In the genomic region with DNA sequence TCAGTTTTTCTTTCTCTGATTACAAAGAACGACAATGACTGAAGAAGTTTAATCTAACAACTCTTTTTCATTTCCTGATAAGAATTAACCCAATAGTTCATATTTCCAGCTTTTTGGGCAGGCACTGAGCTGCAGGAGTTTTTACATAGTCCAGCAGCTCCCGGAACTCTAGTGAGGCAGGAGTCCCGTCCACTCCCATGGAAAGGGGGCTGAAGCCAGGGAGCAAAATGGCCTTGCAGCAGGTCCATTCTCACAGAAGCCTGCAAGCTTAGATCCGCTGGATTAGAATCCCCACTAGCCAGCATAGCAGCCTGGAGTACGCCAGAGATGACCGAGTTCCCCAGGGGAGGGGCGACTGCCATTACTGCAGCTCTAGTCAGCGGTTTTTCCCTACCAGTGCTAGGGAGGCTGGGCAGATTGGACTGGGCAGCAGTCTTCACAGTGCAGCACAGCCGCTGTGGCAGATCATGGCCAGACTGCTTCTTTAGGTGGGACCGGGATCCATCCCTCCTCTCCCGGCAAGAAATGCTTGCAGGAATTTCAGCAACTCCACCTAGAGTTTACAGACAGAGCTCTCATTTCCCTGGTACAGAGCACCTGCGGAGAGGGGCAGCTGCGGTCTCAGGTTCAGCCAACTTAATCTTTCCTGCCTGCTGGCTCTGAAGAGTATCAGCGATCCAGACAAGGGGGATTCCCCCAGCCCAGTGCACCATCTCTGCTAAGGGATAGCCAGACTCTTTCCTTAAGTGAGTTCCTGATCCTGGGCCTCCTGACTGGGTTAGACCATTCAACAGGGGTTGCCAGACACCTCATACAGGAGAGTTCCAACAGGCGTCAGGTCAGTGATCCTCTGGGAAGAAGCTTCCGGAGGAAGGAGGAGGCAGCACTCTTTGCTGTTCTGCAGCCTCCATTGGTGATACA, we compare ENCODE assay signal across 8 cellular contexts. TPM values are rescaled to one million over a fixed set of nuclear protein-coding genes. Genes with fewer than 3 reads are reported as not detected.
DNase-seq lines count a peak whose midpoint lies in the region; ATAC-seq and TF ChIP-seq lines count a peak whose summit lies in the region.

No MANE protein-coding gene starts in this region.

- no peak overlapping the region for H3K27ac ChIP-seq in OCI-LY3 (ENCODE audit: low read length)

- ATAC-seq in stimulated activated naive CD8-positive, alpha-beta T cell treated with anti-CD3 and anti-CD28 coated beads, Interleukin-15, Interleukin-2, amounts not matched to agents 100 U/mL and 50 U/mL, for 24 hours, result no peak
- peak; percentile 39 for ATAC-seq in mucosa of descending colon
- ATAC-seq in HG02623 (IDR thresholded peaks at IDR 0.05; ENCODE audit: unreplicated experiment), result no peak

- peaks cover 34% of the 10 kb centered on the region for H3K36me3 Mint-ChIP-seq in stimulated activated naive CD8-positive, alpha-beta T cell treated with anti-CD3 and anti-CD28 coated beads, Interleukin-15, Interleukin-2, amounts not matched to agents 100 ng/mL and 50 ng/mL, for 24 hours (ENCODE audit: low read depth)

- no peaks in the 10 kb centered on the region for H3K27me3 Mint-ChIP-seq in stimulated activated naive CD8-positive, alpha-beta T cell treated with anti-CD3 and anti-CD28 coated beads, Interleukin-15, Interleukin-2, amounts not matched to agents 100 ng/mL and 50 ng/mL, for 24 hours

- peak overlapping the region; percentile 66 for H3K4me2 ChIP-seq in OCI-LY3 (ENCODE audit: low read length)

- H3K79me2 ChIP-seq in OCI-LY3 (ENCODE audit: low read length), result no peaks in the 10 kb centered on the region

- H2AFZ ChIP-seq in OCI-LY3 (ENCODE audit: low read depth, low read length), result peak overlapping the region; percentile 86; the same call in 1 of the 2 replicates

- H3K36me3 ChIP-seq in OCI-LY3 (replicated peaks; ENCODE audit: low read depth, low read length) (no peaks in the 10 kb centered on the region), mucosa of descending colon (ENCODE audit: low read depth) (peaks cover 4% of the 10 kb centered on the region)

- TF ChIP-seq CTCF in OCI-LY3 (IDR thresholded peaks at IDR 0.05; ENCODE audit: low read depth, low read length) (no peak), mucosa of descending colon (IDR thresholded peaks at IDR 0.05) (no peak)

- peaks cover 37% of the 10 kb centered on the region for H3K4me1 Mint-ChIP-seq in stimulated activated naive CD8-positive, alpha-beta T cell treated with anti-CD3 and anti-CD28 coated beads, Interleukin-15, Interleukin-2, amounts not matched to agents 100 ng/mL and 50 ng/mL, for 24 hours (ENCODE audit: low read depth)

- peak overlapping the region; percentile 96 for H3K4me3 Mint-ChIP-seq in stimulated activated naive CD8-positive, alpha-beta T cell treated with anti-CD3 and anti-CD28 coated beads, Interleukin-15, Interleukin-2, amounts not matched to agents 100 ng/mL and 50 ng/mL, for 24 hours

- intact Hi-C loops in mucosa of descending colon (cut with DNase I, micrococcal nuclease), result no loop called here

- DNase-seq in stimulated activated naive CD8-positive, alpha-beta T cell treated with anti-CD3 and anti-CD28 coated beads, Interleukin-15, Interleukin-2, amounts not matched to agents 100 U/mL and 50 U/mL, for 24 hours, result no peak
- DNase-seq in dermis microvascular lymphatic vessel endothelial cell (ENCODE audit: low read depth in 2 of 2) (peak; percentile 67 to 72), mucosa of descending colon (peak; percentile 24 to 54 (median 50)), NCI-H2171 (lab: John Stamatoyannopoulos, UW) (no peak), hippocampal formation (lab: John Stamatoyannopoulos, UW) (no peak)

- H3K9me3 ChIP-seq in OCI-LY3 (ENCODE audit: insufficient read depth, low read length) (no peaks in the 10 kb centered on the region), mucosa of descending colon (peaks cover 8% of the 10 kb centered on the region)

- H3K27me3 ChIP-seq in OCI-LY3 (ENCODE audit: low read depth, low read length), result no peaks in the 10 kb centered on the region

- no peaks in the 10 kb centered on the region for H4K20me1 ChIP-seq in OCI-LY3 (ENCODE audit: insufficient read depth, low read length)

- peak overlapping the region; percentile 95 for H3K27ac Mint-ChIP-seq in stimulated activated naive CD8-positive, alpha-beta T cell treated with anti-CD3 and anti-CD28 coated beads, Interleukin-15, Interleukin-2, amounts not matched to agents 100 ng/mL and 50 ng/mL, for 24 hours

- no peak overlapping the region for H3K9ac ChIP-seq in OCI-LY3 (ENCODE audit: low read length)

- peak overlapping the region; percentile 75; the same call in 1 of the 2 replicates for H3K4me3 ChIP-seq in OCI-LY3 (ENCODE audit: low read length)
- H3K4me3 ChIP-seq in mucosa of descending colon, result no peak overlapping the region

- peaks cover 21% of the 10 kb centered on the region for H3K9me3 Mint-ChIP-seq in stimulated activated naive CD8-positive, alpha-beta T cell treated with anti-CD3 and anti-CD28 coated beads, Interleukin-15, Interleukin-2, amounts not matched to agents 100 ng/mL and 50 ng/mL, for 24 hours

- peaks cover 11% of the 10 kb centered on the region; the same call in 1 of the 2 replicates for H3K4me1 ChIP-seq in OCI-LY3 (ENCODE audit: low read length)
- peaks cover 15% of the 10 kb centered on the region for H3K4me1 ChIP-seq in mucosa of descending colon (ENCODE audit: low read depth)

RNA-seq across cellular contexts. Expression of gene CASP4, which starts 0.7 kb away (rescaled TPM):
- total RNA-seq in dermis microvascular lymphatic vessel endothelial cell, result 177 and 268 TPM in 2 replicates
- total RNA-seq in mucosa of descending colon, result 10 to 100 TPM; 23.4 to 27.5 (median 23.9) TPM

RNA-seq across cellular contexts. Expression of gene CASP5, which starts 53.9 kb away (rescaled TPM):
- total RNA-seq in dermis microvascular lymphatic vessel endothelial cell (not detected in 2 replicates), mucosa of descending colon (10 to 100 TPM; 50.1 to 81.8 (median 80.5) TPM)

Comparison
In these comparisons a context has a peak if more than half of its experiments do, and no peak if none do; other contexts are left out.
1. DNase-seq: peak in dermis microvascular lymphatic vessel endothelial cell (2 of 2) and mucosa of descending colon (3 of 3); none in stimulated activated naive CD8-positive, alpha-beta T cell treated with anti-CD3 and anti-CD28 coated beads, Interleukin-15, Interleukin-2, amounts not matched to agents 100 U/mL and 50 U/mL, for 24 hours (single experiment), NCI-H2171 (single experiment) and hippocampal formation (0 of 2).
2. RNA of gene CASP5, which starts 53.9 kb away (total RNA-seq): 50.1 to 81.8 TPM in mucosa of descending colon; not detected in dermis microvascular lymphatic vessel endothelial cell; every median in the first group is over 10 times any median in the second.